Comparison of ENCODE assay signal across 13 cellular contexts in the genomic region with DNA sequence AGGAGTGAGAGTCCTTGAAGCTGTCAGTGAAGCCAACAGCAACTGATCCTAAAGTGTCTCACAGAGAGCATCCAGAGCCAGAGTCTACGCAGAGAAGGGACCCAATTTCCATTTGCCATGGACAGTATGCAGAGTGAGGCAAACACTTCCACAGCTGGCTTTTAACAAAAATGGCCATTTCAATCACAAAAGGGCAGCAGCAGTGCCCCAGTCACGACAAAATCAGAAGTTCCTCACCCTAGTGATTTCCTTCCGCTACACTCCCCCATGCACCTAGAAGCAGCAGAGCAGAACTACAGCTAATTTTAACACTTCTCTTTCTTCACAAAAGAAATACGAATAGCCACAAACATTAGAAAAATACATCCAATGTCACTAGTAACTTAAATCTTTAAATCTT. TPM values are rescaled to one million over a fixed set of nuclear protein-coding genes. Genes with fewer than 3 reads are reported as not detected.
DNase-seq lines count a peak whose midpoint lies in the region; ATAC-seq, FAIRE-seq and TF ChIP-seq lines count a peak whose summit lies in the region.
"Had no signal": no experiment of that assay in that cellular context is flagged by ENCODE, and none has a peak within 500 bp of the region (broad histone marks: within the 10 kb centered on the region; RNA-seq: fewer than 3 reads in every experiment).

No MANE protein-coding gene starts in this region.

- H3K27ac ChIP-seq in BLaER1: no peak overlapping the region
- H3K27ac ChIP-seq: thoracic aorta had no signal

- H3K9ac ChIP-seq in BLaER1: no peak overlapping the region

- peaks cover 14% of the 10 kb centered on the region for H3K36me3 Mint-ChIP-seq in WTC11

- peak overlapping the region; percentile 55 for H3K4me3 Mint-ChIP-seq in WTC11

- CTCF ChIA-PET in WTC11 (lab: Charles Lee): interaction anchor here (1.0 kb wide), 1 partner anchor 66 kb away, joined by 3 read pairs; no protein-coding TSS in a partner anchor

- H3K9me3 ChIP-seq in BLaER1: peaks cover 56% of the 10 kb centered on the region

- peaks cover 21% of the 10 kb centered on the region for H3K4me1 ChIP-seq in BLaER1
- H3K4me1 ChIP-seq: Peyer's patch had no signal

- ATAC-seq in HG02981 (IDR thresholded peaks at IDR 0.05; ENCODE audit: unreplicated experiment): peak; percentile 42
- ATAC-seq in WTC11: peak; percentile 43

- H3K27ac Mint-ChIP-seq in WTC11: peak overlapping the region; percentile 91

- TF ChIP-seq CTCF in WTC11 (IDR thresholded peaks at IDR 0.05): no peak

- peaks cover 5% of the 10 kb centered on the region; the same call in 1 of the 2 replicates for H3K27me3 Mint-ChIP-seq in WTC11 (ENCODE audit: low read depth)

- peak overlapping the region; percentile 56 for H3K4me2 ChIP-seq in BLaER1

- DNase-seq in GM19239 (ENCODE audit: insufficient read length, low spot score) (no peak), WTC11 (ENCODE audit: low spot score) (no peak), epidermal melanocyte (ENCODE audit: insufficient read length, low spot score) (no peak), middle frontal gyrus (ENCODE audit: extremely low spot score, low spot score) (no peak), H7 (no peak), ecto neural progenitor cell (ENCODE audit: low spot score) (no peak)
- DNase-seq: activated CD8-positive, alpha-beta memory T cell treated with anti-CD3 and anti-CD28 coated beads, Interleukin-2, amount 50 U/mL, for 4 hours; Karpas-422; retina had no signal

- H3K36me3 ChIP-seq in BLaER1: peaks cover 67% of the 10 kb centered on the region
- no peaks in the 10 kb centered on the region for H3K36me3 ChIP-seq in H7 (replicated peaks; ENCODE audit: control insufficient read depth, insufficient read depth, low read length)
- H3K36me3 ChIP-seq: Peyer's patch, thoracic aorta had no signal

- peaks cover 83% of the 10 kb centered on the region for H4K20me1 ChIP-seq in BLaER1

- peaks cover 87% of the 10 kb centered on the region for H3K4me1 Mint-ChIP-seq in WTC11

- POLR2A ChIA-PET in WTC11 (lab: Charles Lee): no interaction called here

- FAIRE-seq in GM19239 (lab: Jason Lieb, UNC): peak; percentile 80

- H3K27me3 ChIP-seq in BLaER1 (no peaks in the 10 kb centered on the region), H7 (ENCODE audit: control insufficient read depth, insufficient read depth, low read length) (no peaks in the 10 kb centered on the region)
- H3K27me3 ChIP-seq: Peyer's patch had no signal

- H3K4me3 ChIP-seq in BLaER1: no peak overlapping the region
- H3K4me3 ChIP-seq in H7 (ENCODE audit: insufficient read depth, low read depth, low read length): no peak overlapping the region
- H3K4me3 ChIP-seq: Peyer's patch, thoracic aorta had no signal

- H3K9me3 Mint-ChIP-seq in WTC11: peaks cover 10% of the 10 kb centered on the region

TF ChIP-seq in WTC11, 78 proteins besides CTCF, POLR2A, EP300 and RAD21:
- TF ChIP-seq IRF1 (CRISPR knock-in tag; IDR thresholded peaks at IDR 0.05) (no peak), CREM (CRISPR knock-in tag; IDR thresholded peaks at IDR 0.05) (no peak), AR (CRISPR knock-in tag; IDR thresholded peaks at IDR 0.05) (no peak), ETV6 (CRISPR knock-in tag; IDR thresholded peaks at IDR 0.05) (0 out of 2 replicates have a peak, but pooled peaks have one; percentile 39)

RNA-seq across cellular contexts. Expression of gene FBXW11, which starts 27.9 kb away (rescaled TPM):
- total RNA-seq in WTC11 (2021): 48.4 to 52.2 TPM (median 51.2 TPM) in 3 replicates
- 53.7 and 67.2 TPM in 2 replicates for total RNA-seq in H7 (2014; rRNA removed; shearing (Covaris generic))
